In genomic region chr19:3682741-3683404, GRCh38 we compare ENCODE assay signal across 15 cellular contexts. TPM values are rescaled to one million over a fixed set of nuclear protein-coding genes. Genes with fewer than 3 reads are reported as not detected.
DNase-seq lines count a peak whose midpoint lies in the region; ATAC-seq, FAIRE-seq and TF ChIP-seq lines count a peak whose summit lies in the region.
"Had no signal": no experiment of that assay in that cellular context is flagged by ENCODE, and none has a peak within 500 bp of the region (broad histone marks: within the 10 kb centered on the region; RNA-seq: fewer than 3 reads in every experiment).

No MANE protein-coding gene starts in this region.

- H3K79me2 ChIP-seq in K562 (ENCODE audit: control insufficient read depth, insufficient read depth, low read length), result peaks cover 46% of the 10 kb centered on the region

- no peak for FAIRE-seq in K562 (lab: Jason Lieb, UNC)

- H3K4me3 ChIP-seq in K562, result no peak overlapping the region
- H3K4me3 ChIP-seq in psoas muscle, result no peak overlapping the region
- H3K4me3 ChIP-seq: cardiac muscle cell, mucosa of descending colon, skin epidermis had no signal

- H3K27me3 Mint-ChIP-seq in HFFc6 (ENCODE audit: insufficient read depth), result peaks cover 2% of the 10 kb centered on the region; the same call in 1 of the 2 replicates
- no peaks in the 10 kb centered on the region for H3K27me3 Mint-ChIP-seq in activated CD8-positive, alpha-beta T cell treated with anti-CD3 and anti-CD28 coated beads, Interleukin-2, amount 10 ng/mL, durations not matched to agents 7 days and 5 days (ENCODE audit: low read depth)

- peak overlapping the region; percentile 74; the same call in 1 of the 2 replicates for H3K27ac Mint-ChIP-seq in HFFc6
- H3K27ac Mint-ChIP-seq in activated CD8-positive, alpha-beta T cell treated with anti-CD3 and anti-CD28 coated beads, Interleukin-2, amount 10 ng/mL, durations not matched to agents 7 days and 5 days, result no peak overlapping the region
- H3K27ac Mint-ChIP-seq: CD8-positive, alpha-beta T cell had no signal

- in situ Hi-C loops in K562 (cut with MboI), result no loop called here

- TF ChIP-seq RAD21 in K562 (CRISPR knock-in tag; conservative IDR thresholded peaks at IDR 0.05 in 1 of 2, IDR thresholded peaks at IDR 0.05 in 1 of 2), result no peak

- H3K9me1 ChIP-seq in K562 (ENCODE audit: control insufficient read depth, insufficient read depth, low read length), result peaks cover 9% of the 10 kb centered on the region

- H3K4me3 Mint-ChIP-seq in HFFc6, result no peak overlapping the region
- no peak overlapping the region for H3K4me3 Mint-ChIP-seq in activated CD8-positive, alpha-beta T cell treated with anti-CD3 and anti-CD28 coated beads, Interleukin-2, amount 10 ng/mL, durations not matched to agents 7 days and 5 days
- H3K4me3 Mint-ChIP-seq: CD8-positive, alpha-beta T cell had no signal

- peak overlapping the region in 1 of 2 experiments; percentile 85; a peak in 2 of 4 replicates for H3K9ac ChIP-seq in K562 (ENCODE audit: insufficient read depth in 1 of 2, low read depth in 2 of 2, low read length in 2 of 2)

- no peak for TF ChIP-seq CTCF in HFFc6 (IDR thresholded peaks at IDR 0.05)
- TF ChIP-seq CTCF in K562 (IDR thresholded peaks at IDR 0.05 in 2 of 3, conservative IDR thresholded peaks at IDR 0.05 in 1 of 3; ENCODE audit: insufficient read depth in 2 of 3, low read depth in 1 of 3, low read length in 3 of 3), result no peak
- TF ChIP-seq CTCF in psoas muscle (IDR thresholded peaks at IDR 0.05), result no peak

- no peak overlapping the region for H2AFZ ChIP-seq in K562 (ENCODE audit: low read depth, low read length)

- TF ChIP-seq EP300 in K562 (IDR thresholded peaks at IDR 0.05; ENCODE audit: low read length), result no peak

- H3K4me1 ChIP-seq in K562 (replicated peaks in 1 of 2; ENCODE audit: control insufficient read depth in 2 of 2, insufficient read depth in 2 of 2, low read length in 2 of 2), result peaks cover 25 to 58% of the 10 kb centered on the region in 2 experiments
- H3K4me1 ChIP-seq in psoas muscle, result no peaks in the 10 kb centered on the region

- POLR2A ChIA-PET in K562 (lab: Yijun Ruan, JAX), result interaction anchor here (0.8 kb wide), 1 partner anchor 13 kb away, joined by 3 read pairs; no protein-coding TSS in a partner anchor
- POLR2A ChIA-PET in activated CD8-positive, alpha-beta T cell treated with anti-CD3 and anti-CD28 coated beads, Interleukin-2, amount 10 ng/mL, durations not matched to agents 7 days and 5 days (lab: Charles Lee), result no interaction called here

- 0 out of 2 replicates have a peak overlapping the region, but pooled peaks have one; percentile 1 for H3K4me2 ChIP-seq in K562 (ENCODE audit: insufficient read depth, low read length)

- H4K20me1 ChIP-seq in K562 (replicated peaks; ENCODE audit: control insufficient read depth, insufficient read depth, low read length), result peaks cover 31% of the 10 kb centered on the region

- TF ChIP-seq POLR2A in K562 (conservative IDR thresholded peaks at IDR 0.05), result no peak

- intact Hi-C loops in K562 (cut with micrococcal nuclease), result no loop called here
- intact Hi-C loops in left cardiac atrium (cut with DNase I), result no loop called here
- intact Hi-C loops in psoas muscle (cut with DNase I), result no loop called here

- CTCF ChIA-PET in K562 (lab: Yijun Ruan, JAX; ENCODE audit: low intra/inter-chr PET ratio), result no interaction called here
- CTCF ChIA-PET in activated CD8-positive, alpha-beta T cell treated with anti-CD3 and anti-CD28 coated beads, Interleukin-2, amount 10 ng/mL, durations not matched to agents 7 days and 5 days (lab: Charles Lee), result no interaction called here

- WGBS in K562 (ENCODE audit: insufficient coverage, low coverage, missing lambda C conversion rate), result 74% methylated on average over 14 of the region's 17 CpGs
- WGBS in psoas muscle, 3 donors, result 67 to 75% (median 72%) methylated on average over 15 to 17 of the region's 17 CpGs

- H3K9me3 ChIP-seq in K562 (replicated peaks; ENCODE audit: control insufficient read depth, insufficient read depth, low read depth, low read length) (no peaks in the 10 kb centered on the region), psoas muscle (no peaks in the 10 kb centered on the region)
- H3K9me3 ChIP-seq: mucosa of descending colon had no signal

- H3K36me3 Mint-ChIP-seq in HFFc6 (ENCODE audit: low read depth), result peaks cover 20% of the 10 kb centered on the region
- peaks cover 17% of the 10 kb centered on the region for H3K36me3 Mint-ChIP-seq in activated CD8-positive, alpha-beta T cell treated with anti-CD3 and anti-CD28 coated beads, Interleukin-2, amount 10 ng/mL, durations not matched to agents 7 days and 5 days (ENCODE audit: low read depth)

- peak; percentile 63 for ATAC-seq in K562
- peak; percentile 13 to 42 for ATAC-seq in left cardiac atrium
- ATAC-seq in psoas muscle, result peak in 1 of 4 donors; percentile 34
- no peak for ATAC-seq in GM21619 (IDR thresholded peaks at IDR 0.05; ENCODE audit: unreplicated experiment)
- no peak for ATAC-seq in GM21723 (IDR thresholded peaks at IDR 0.05; ENCODE audit: unreplicated experiment)
- ATAC-seq in HG03039 (IDR thresholded peaks at IDR 0.05; ENCODE audit: unreplicated experiment), result no peak
- ATAC-seq in activated CD8-positive, alpha-beta T cell treated with anti-CD3 and anti-CD28 coated beads, Interleukin-2, amount 10 ng/mL, durations not matched to agents 7 days and 5 days, result no peak
- ATAC-seq: CD8-positive, alpha-beta T cell; mucosa of descending colon; PC-3 had no signal

- H3K27ac ChIP-seq in K562 (ENCODE audit: extremely low read depth, low read depth, low read length) (peak overlapping the region; percentile 57; the same call in 2 of the 3 replicates), psoas muscle (peak overlapping the region; percentile 19)
- H3K27ac ChIP-seq: cardiac muscle cell had no signal

- peaks cover 21% of the 10 kb centered on the region; the same call in 1 of the 3 replicates for H3K36me3 ChIP-seq in K562 (ENCODE audit: control insufficient read depth, insufficient read depth, low read length)
- no peaks in the 10 kb centered on the region for H3K36me3 ChIP-seq in psoas muscle (ENCODE audit: insufficient read depth in 1 of 2, low read depth in 1 of 2)
- H3K36me3 ChIP-seq: cardiac muscle cell had no signal

- no TSS peak for BruUV-seq in K562 (replicated peaks; lab: Mats Ljungman, UMichigan)

- H3K27me3 ChIP-seq in K562 (ENCODE audit: control insufficient read depth in 2 of 2, insufficient read depth in 2 of 2, low read length in 2 of 2), result no peaks in the 10 kb centered on the region
- H3K27me3 ChIP-seq in psoas muscle (ENCODE audit: insufficient read depth in 3 of 3, low read length in 2 of 3), result no peaks in the 10 kb centered on the region
- H3K27me3 ChIP-seq: cardiac muscle cell had no signal

- peaks cover 11% of the 10 kb centered on the region for H3K9me3 Mint-ChIP-seq in HFFc6
- H3K9me3 Mint-ChIP-seq in activated CD8-positive, alpha-beta T cell treated with anti-CD3 and anti-CD28 coated beads, Interleukin-2, amount 10 ng/mL, durations not matched to agents 7 days and 5 days (ENCODE audit: insufficient read depth), result no peaks in the 10 kb centered on the region
- H3K9me3 Mint-ChIP-seq: CD8-positive, alpha-beta T cell had no signal

- DNase-seq in HFFc6 (no peak), K562 (ENCODE audit: extremely low read depth in 1 of 4, low spot score in 3 of 4) (peak; percentile 67 to 72 (median 70)), left cardiac atrium (no peak), psoas muscle (no peak)
- no peak for DNase-seq in activated CD8-positive, alpha-beta T cell treated with anti-CD3 and anti-CD28 coated beads, Interleukin-2, amount 10 ng/mL, durations not matched to agents 7 days and 5 days
- DNase-seq: mucosa of descending colon, NCI-H1930, PC-3 had no signal

- peaks cover 15% of the 10 kb centered on the region for H3K4me1 Mint-ChIP-seq in HFFc6 (ENCODE audit: low read depth)
- H3K4me1 Mint-ChIP-seq in activated CD8-positive, alpha-beta T cell treated with anti-CD3 and anti-CD28 coated beads, Interleukin-2, amount 10 ng/mL, durations not matched to agents 7 days and 5 days (ENCODE audit: low read depth), result peaks cover 9% of the 10 kb centered on the region

RNA-seq across cellular contexts. Expression of gene PIP5K1C, which starts 17.4 kb away (rescaled TPM):
- total RNA-seq in HFFc6 (2021; fragmentation: NEBNext Ultra II Directional; extraction: Animal tissue kit (Norgen Biotek cat#: 25700)), result 10 to 100 TPM; 73.8 to 95.6 (median 78.7) TPM
- 21.1 and 62.3 TPM in 2 replicates for total RNA-seq in K562 (2011; cell fraction: chromatin; rRNA removed; ENCODE audit: low replicate concordance)
- 28.3 and 30.5 TPM in 2 replicates for total RNA-seq in K562 (2011; cell fraction: nucleolus; rRNA removed)
- total RNA-seq in K562 (2011; cell fraction: nucleoplasm; rRNA removed), result 15.8 and 17.5 TPM in 2 replicates
- 6.0 and 10.7 TPM in 2 replicates for total RNA-seq in K562 (2014; rRNA removed)
- total RNA-seq in K562 (2014; rRNA removed; fragmentation: Illumina TruSeq; extraction: Trizol), result 1.4 and 1.9 TPM in 2 replicates
- total RNA-seq in K562 (2015; rRNA removed; fragmentation: Illumina TruSeq; extraction: Trizol), result 4.1 and 5.3 TPM in 2 replicates
- 21.4 and 22.1 TPM in 2 replicates for total RNA-seq in K562 (2021)
- 2.9 and 5.8 TPM in 2 replicates for polyA plus RNA-seq in K562 (2011; rRNA removed)
- polyA plus RNA-seq in K562 (2011; cell fraction: cytosol; rRNA removed), result 2.9 and 6.4 TPM in 2 replicates
- polyA plus RNA-seq in K562 (2011; cell fraction: nucleus; rRNA removed), result 9.4 and 20.2 TPM in 2 replicates
- 16.8 and 22.4 TPM in 2 replicates for polyA plus RNA-seq in K562 (2012)
- polyA plus RNA-seq in K562 (2014; fragmentation: Illumina TruSeq; extraction: Trizol), result 8.0 and 11.3 TPM in 2 replicates
- polyA plus RNA-seq in K562 (2014; fragmentation: Nextera tagmentation; extraction: Ambion mirVana), result under 1 TPM; 0.38 to 0.61 TPM
- 7.6 and 8.3 TPM in 2 replicates for polyA plus RNA-seq in K562 (2014; rRNA removed)
- polyA minus RNA-seq in K562 (2011; rRNA and poly(A)+ RNA removed), result 5.1 and 9.5 TPM in 2 replicates
- 15.8 and 26.9 TPM in 2 replicates for polyA minus RNA-seq in K562 (2011; cell fraction: cytosol; rRNA and poly(A)+ RNA removed)
- 13.1 and 15.9 TPM in 2 replicates for polyA minus RNA-seq in K562 (2011; cell fraction: nucleus; rRNA and poly(A)+ RNA removed)
- 10 to 100 TPM; 36.6 to 44.3 TPM for total RNA-seq in left cardiac atrium
- total RNA-seq in psoas muscle, result 10 to 100 TPM; 13.5 to 22.4 (median 17.9) TPM
- polyA plus RNA-seq in psoas muscle, result 10 to 100 TPM in 1 of 3 donors, 1 to 10 TPM in 2; 8.7 to 20.7 (median 9.9) TPM
- total RNA-seq in activated CD8-positive, alpha-beta T cell treated with anti-CD3 and anti-CD28 coated beads, Interleukin-2, amount 10 ng/mL, durations not matched to agents 7 days and 5 days, result 10 to 100 TPM; 19.7 to 20.0 TPM

RNA-seq across cellular contexts. Expression of gene TJP3, which starts 25.3 kb away (rescaled TPM):
- not detected for total RNA-seq in HFFc6 (2021; fragmentation: NEBNext Ultra II Directional; extraction: Animal tissue kit (Norgen Biotek cat#: 25700))
- 1.8 and 7.1 TPM in 2 replicates for total RNA-seq in K562 (2011; cell fraction: chromatin; rRNA removed; ENCODE audit: low replicate concordance)
- total RNA-seq in K562 (2011; cell fraction: nucleolus; rRNA removed), result 2.9 and 3.5 TPM in 2 replicates
- 1.8 and 2.6 TPM in 2 replicates for total RNA-seq in K562 (2011; cell fraction: nucleoplasm; rRNA removed)
- total RNA-seq in K562 (2014; rRNA removed), result 0.82 and 1.3 TPM in 2 replicates
- 0.11 and 0.38 TPM in 2 replicates for total RNA-seq in K562 (2014; rRNA removed; fragmentation: Illumina TruSeq; extraction: Trizol)
- total RNA-seq in K562 (2015; rRNA removed; fragmentation: Illumina TruSeq; extraction: Trizol), result 0.34 and 0.58 TPM in 2 replicates
- 0.92 and 2.4 TPM in 2 replicates for total RNA-seq in K562 (2021)
- 1.8 and 2.2 TPM in 2 replicates for polyA plus RNA-seq in K562 (2011; rRNA removed)
- polyA plus RNA-seq in K562 (2011; cell fraction: cytosol; rRNA removed), result 1.9 and 5.2 TPM in 2 replicates
- polyA plus RNA-seq in K562 (2011; cell fraction: nucleus; rRNA removed), result 4.3 and 9.8 TPM in 2 replicates
- 3.2 and 4.0 TPM in 2 replicates for polyA plus RNA-seq in K562 (2012)
- polyA plus RNA-seq in K562 (2014; fragmentation: Illumina TruSeq; extraction: Trizol), result 0.54 and 1.1 TPM in 2 replicates
- polyA plus RNA-seq in K562 (2014; fragmentation: Nextera tagmentation; extraction: Ambion mirVana), result under 1 TPM in 1 of 2 experiments, not detected in 1; 0.11 TPM
- polyA plus RNA-seq in K562 (2014; rRNA removed), result 0.56 and 0.73 TPM in 2 replicates
- polyA minus RNA-seq in K562 (2011; rRNA and poly(A)+ RNA removed), result 1.5 and 1.9 TPM in 2 replicates
- polyA minus RNA-seq in K562 (2011; cell fraction: cytosol; rRNA and poly(A)+ RNA removed), result 0.86 and 2.2 TPM in 2 replicates
- 2.3 and 3.4 TPM in 2 replicates for polyA minus RNA-seq in K562 (2011; cell fraction: nucleus; rRNA and poly(A)+ RNA removed)
- under 1 TPM in 1 of 2 donors, not detected in 1; 0.32 TPM for total RNA-seq in left cardiac atrium
- 1 to 10 TPM in 1 of 4 donors, under 1 TPM in 2, not detected in 1; 0.49 to 2.7 (median 0.99) TPM for total RNA-seq in psoas muscle
- polyA plus RNA-seq in psoas muscle, result under 1 TPM; 0.21 to 0.46 (median 0.32) TPM
- 1 to 10 TPM; 1.3 TPM for total RNA-seq in activated CD8-positive, alpha-beta T cell treated with anti-CD3 and anti-CD28 coated beads, Interleukin-2, amount 10 ng/mL, durations not matched to agents 7 days and 5 days
- total RNA-seq: glomerular endothelial cell had no signal

RNA-seq across cellular contexts. Expression of gene CACTIN, which starts 56.3 kb away (rescaled TPM):
- total RNA-seq in HFFc6 (2021; fragmentation: NEBNext Ultra II Directional; extraction: Animal tissue kit (Norgen Biotek cat#: 25700)), result 10 to 100 TPM; 22.7 to 25.3 (median 24.9) TPM
- 35.4 and 89.8 TPM in 2 replicates for total RNA-seq in K562 (2011; cell fraction: chromatin; rRNA removed; ENCODE audit: low replicate concordance)
- 60.3 and 65.9 TPM in 2 replicates for total RNA-seq in K562 (2011; cell fraction: nucleolus; rRNA removed)
- 35.3 and 37.6 TPM in 2 replicates for total RNA-seq in K562 (2011; cell fraction: nucleoplasm; rRNA removed)
- total RNA-seq in K562 (2014; rRNA removed) (46.5 and 57.8 TPM in 2 replicates), K562 (2014; rRNA removed; fragmentation: Illumina TruSeq; extraction: Trizol) (7.6 and 7.9 TPM in 2 replicates), K562 (2015; rRNA removed; fragmentation: Illumina TruSeq; extraction: Trizol) (25.6 and 27.3 TPM in 2 replicates), K562 (2021) (42.1 and 49.2 TPM in 2 replicates), left cardiac atrium (10 to 100 TPM; 12.5 to 12.9 TPM), psoas muscle (10 to 100 TPM; 15.2 to 21.4 (median 18.2) TPM)
- polyA plus RNA-seq in K562 (2011; rRNA removed) (15.0 and 19.4 TPM in 2 replicates), K562 (2014; fragmentation: Illumina TruSeq; extraction: Trizol) (9.6 and 20.4 TPM in 2 replicates), K562 (2014; fragmentation: Nextera tagmentation; extraction: Ambion mirVana) (under 1 TPM; 0.15 to 0.52 TPM), K562 (2014; rRNA removed) (35.0 and 36.4 TPM in 2 replicates), psoas muscle (10 to 100 TPM; 11.8 to 20.5 (median 15.8) TPM)
- polyA plus RNA-seq in K562 (2011; cell fraction: cytosol; rRNA removed), result 21.9 and 50.9 TPM in 2 replicates
- 54.2 and 84.9 TPM in 2 replicates for polyA plus RNA-seq in K562 (2011; cell fraction: nucleus; rRNA removed)
- polyA plus RNA-seq in K562 (2012), result 22.8 and 28.5 TPM in 2 replicates
- polyA minus RNA-seq in K562 (2011; rRNA and poly(A)+ RNA removed), result 4.5 and 9.4 TPM in 2 replicates
- 13.0 and 16.6 TPM in 2 replicates for polyA minus RNA-seq in K562 (2011; cell fraction: cytosol; rRNA and poly(A)+ RNA removed)
- 9.6 and 12.0 TPM in 2 replicates for polyA minus RNA-seq in K562 (2011; cell fraction: nucleus; rRNA and poly(A)+ RNA removed)
- 10 to 100 TPM; 31.2 to 37.0 TPM for total RNA-seq in activated CD8-positive, alpha-beta T cell treated with anti-CD3 and anti-CD28 coated beads, Interleukin-2, amount 10 ng/mL, durations not matched to agents 7 days and 5 days

Comparison
In these comparisons a context has a peak if more than half of its experiments do, and no peak if none do; other contexts are left out.
1. DNase-seq: peak in K562 (4 of 4); none in HFFc6 (single experiment), left cardiac atrium (single experiment), psoas muscle (0 of 2) and activated CD8-positive, alpha-beta T cell treated with anti-CD3 and anti-CD28 coated beads, Interleukin-2, amount 10 ng/mL, durations not matched to agents 7 days and 5 days (single experiment).
2. ATAC-seq: peak in K562 (single experiment) and left cardiac atrium (2 of 2); none in GM21619 (single experiment), GM21723 (single experiment), HG03039 (single experiment) and activated CD8-positive, alpha-beta T cell treated with anti-CD3 and anti-CD28 coated beads, Interleukin-2, amount 10 ng/mL, durations not matched to agents 7 days and 5 days (single experiment).